In the genomic region with DNA sequence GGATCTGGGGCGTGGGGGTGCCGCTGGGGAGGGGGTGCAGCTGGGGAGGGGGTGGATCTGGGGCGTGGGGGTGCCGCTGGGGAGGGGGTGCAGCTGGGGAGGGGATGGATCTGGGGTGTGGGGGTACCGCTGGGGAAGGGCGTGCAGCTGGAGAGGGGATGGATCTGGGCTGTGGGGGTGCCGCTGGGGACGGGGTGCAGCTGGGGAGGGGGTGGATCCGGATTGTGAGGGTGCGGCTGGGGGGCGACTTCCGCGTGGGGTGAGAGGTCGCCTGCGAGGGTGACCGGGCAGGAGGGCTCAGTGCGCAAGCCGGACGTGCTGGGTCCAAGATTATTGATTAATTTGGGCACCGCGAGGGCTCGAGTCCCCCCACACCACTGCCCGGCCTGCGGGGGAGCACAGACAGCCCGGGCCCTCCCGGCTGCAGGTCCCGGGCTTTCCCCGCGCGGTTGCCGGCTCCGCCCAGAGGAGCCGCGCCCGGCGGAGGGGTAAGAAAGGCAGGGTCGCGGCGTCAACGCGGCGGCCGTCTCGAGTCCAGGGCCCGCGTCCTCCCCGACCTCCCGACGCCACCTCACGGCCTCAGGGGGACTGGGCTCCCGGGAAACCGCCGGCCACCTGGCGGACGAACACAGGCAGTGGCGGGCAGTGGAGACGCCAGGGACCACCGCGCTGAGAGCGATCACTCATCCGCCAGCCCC, we compare ENCODE assay signal across 8 cellular contexts. TPM values are rescaled to one million over a fixed set of nuclear protein-coding genes. Genes with fewer than 3 reads are reported as not detected.
A peak's percentile ranks its signal among the peaks of the same experiment; 100 is the strongest.
DNase-seq lines count a peak whose midpoint lies in the region; ATAC-seq and TF ChIP-seq lines count a peak whose summit lies in the region.

No MANE protein-coding gene starts in this region.

- no peak for TF ChIP-seq POLR2A in uterus (IDR thresholded peaks at IDR 0.05)

- no peaks in the 10 kb centered on the region for H3K9me3 ChIP-seq in HAP-1
- no peaks in the 10 kb centered on the region for H3K9me3 ChIP-seq in mucosa of rectum (ENCODE audit: control insufficient read depth in 2 of 2, low read length in 2 of 2)
- no peaks in the 10 kb centered on the region for H3K9me3 ChIP-seq in uterus

- intact Hi-C loops in uterus (cut with DNase I; ENCODE audit: low total_unique reads): no loop called here

- H3K4me1 ChIP-seq in HAP-1 (peaks cover 4% of the 10 kb centered on the region), mucosa of rectum (ENCODE audit: control insufficient read depth in 2 of 2, insufficient read depth in 2 of 2, low read length in 2 of 2) (peaks cover 16 to 21% of the 10 kb centered on the region in 2 donors), uterus (peaks cover 0 to 5% of the 10 kb centered on the region in 2 donors)

- no peaks in the 10 kb centered on the region for H3K27me3 ChIP-seq in HAP-1 (ENCODE audit: low read depth)
- H3K27me3 ChIP-seq in mucosa of rectum (ENCODE audit: control insufficient read depth in 2 of 2, insufficient read depth in 2 of 2, low read length in 2 of 2): no peaks in the 10 kb centered on the region
- H3K27me3 ChIP-seq in uterus: no peaks in the 10 kb centered on the region

- H3K27me3 Mint-ChIP-seq in T-helper 2 cell treated with Interferon-gamma antibody and Interleukin-4, amounts not matched to agents 5 μg/mL and 100 μg/mL, for 36 hours (ENCODE audit: low read depth): no peaks in the 10 kb centered on the region
- H3K27me3 Mint-ChIP-seq in effector memory CD8-positive, alpha-beta T cell: no peaks in the 10 kb centered on the region

- peak overlapping the region; percentile 43 for H3K4me3 ChIP-seq in HAP-1
- H3K4me3 ChIP-seq in mucosa of rectum (ENCODE audit: low read length in 2 of 2): peak overlapping the region; percentile 67 to 74
- peak overlapping the region; percentile 63 to 76 for H3K4me3 ChIP-seq in uterus

- in situ Hi-C loops in HAP-1 (cut with MboI; ENCODE audit: low sequenced_read_pairs): no loop called here
- in situ Hi-C loops in SK-MEL-5 (cut with HindIII; ENCODE audit: low pct_unique_long_range_greater_than_20kb, low sequenced_read_pairs): no loop called here

- H3K36me3 ChIP-seq in HAP-1 (replicated peaks) (peaks cover 22% of the 10 kb centered on the region), mucosa of rectum (ENCODE audit: control insufficient read depth in 2 of 2, insufficient read depth in 2 of 2, low read length in 2 of 2) (peaks cover 7 to 17% of the 10 kb centered on the region in 2 donors), uterus (no peaks in the 10 kb centered on the region)

- H3K36me3 Mint-ChIP-seq in T-helper 2 cell treated with Interferon-gamma antibody and Interleukin-4, amounts not matched to agents 5 μg/mL and 100 μg/mL, for 36 hours (ENCODE audit: low read depth): peaks cover 17% of the 10 kb centered on the region
- peaks cover 21% of the 10 kb centered on the region for H3K36me3 Mint-ChIP-seq in effector memory CD8-positive, alpha-beta T cell (ENCODE audit: insufficient read depth)

- peak overlapping the region; percentile 41 for H3K27ac Mint-ChIP-seq in T-helper 2 cell treated with Interferon-gamma antibody and Interleukin-4, amounts not matched to agents 5 μg/mL and 100 μg/mL, for 36 hours
- peak overlapping the region in 1 of 2 donors; percentile 78 for H3K27ac Mint-ChIP-seq in effector memory CD8-positive, alpha-beta T cell

- H3K9ac ChIP-seq in mucosa of rectum (ENCODE audit: low read depth in 1 of 2, low read length in 2 of 2): peak overlapping the region; percentile 75 to 78

- H3K27ac ChIP-seq in mucosa of rectum (ENCODE audit: low read depth in 2 of 2, low read length in 2 of 2) (peak overlapping the region; percentile 89 to 93), uterus (peak overlapping the region; percentile 86 to 87)

- no peaks in the 10 kb centered on the region for H3K9me3 Mint-ChIP-seq in T-helper 2 cell treated with Interferon-gamma antibody and Interleukin-4, amounts not matched to agents 5 μg/mL and 100 μg/mL, for 36 hours
- H3K9me3 Mint-ChIP-seq in effector memory CD8-positive, alpha-beta T cell: no peaks in the 10 kb centered on the region

- TF ChIP-seq CTCF in LNCAP (IDR thresholded peaks at IDR 0.05): peak; percentile 29
- peak; percentile 18 to 75 (median 52) for TF ChIP-seq CTCF in uterus (IDR thresholded peaks at IDR 0.05)

- DNase-seq in T-helper 2 cell treated with Interferon-gamma antibody and Interleukin-4, amounts not matched to agents 5 μg/mL and 100 μg/mL, for 36 hours (ENCODE audit: low spot score): no peak
- DNase-seq in T-helper 2 cell (no peak), HAP-1 (ENCODE audit: low spot score in 2 of 2) (peak; percentile 89 to 95), SK-MEL-5 (ENCODE audit: low read depth, low spot score) (peak; percentile 64), uterus (peak; percentile 42 to 65)
- peak in 2 of 3 experiments; percentile 48 to 52 for DNase-seq in effector memory CD8-positive, alpha-beta T cell

- H3K4me1 Mint-ChIP-seq in T-helper 2 cell treated with Interferon-gamma antibody and Interleukin-4, amounts not matched to agents 5 μg/mL and 100 μg/mL, for 36 hours (ENCODE audit: low read depth): peaks cover 16% of the 10 kb centered on the region
- H3K4me1 Mint-ChIP-seq in effector memory CD8-positive, alpha-beta T cell (ENCODE audit: low read depth in 2 of 2): peaks cover 8 to 11% of the 10 kb centered on the region in 2 donors

- peak overlapping the region; percentile 67 for H3K4me3 Mint-ChIP-seq in T-helper 2 cell treated with Interferon-gamma antibody and Interleukin-4, amounts not matched to agents 5 μg/mL and 100 μg/mL, for 36 hours
- peak overlapping the region; percentile 86 for H3K4me3 Mint-ChIP-seq in effector memory CD8-positive, alpha-beta T cell

- peak; percentile 55 for ATAC-seq in effector memory CD8-positive, alpha-beta T cell (replicated peaks)

RNA-seq across cellular contexts. Expression of gene MRPL41, which starts 0.6 kb away (rescaled TPM):
- 83.9 and 95.9 TPM in 2 replicates for total RNA-seq in SK-MEL-5 (2014; rRNA removed; shearing (Covaris generic))
- 80.7 and 98.5 TPM in 2 replicates for polyA plus RNA-seq in SK-MEL-5 (2015; cell fraction: cytosol; rRNA removed)
- 16.5 and 18.0 TPM in 2 replicates for polyA plus RNA-seq in SK-MEL-5 (2015; cell fraction: nucleus; rRNA removed)
- 10 to 100 TPM in 3 of 4 donors, 1 to 10 TPM in 1; 8.6 to 47.9 (median 30.5) TPM for total RNA-seq in uterus

RNA-seq across cellular contexts. Expression of gene PNPLA7, which starts 0.9 kb away (rescaled TPM):
- 0.29 and 0.37 TPM in 2 replicates for total RNA-seq in SK-MEL-5 (2014; rRNA removed; shearing (Covaris generic))
- 0.61 and 0.68 TPM in 2 replicates for polyA plus RNA-seq in SK-MEL-5 (2015; cell fraction: cytosol; rRNA removed)
- polyA plus RNA-seq in SK-MEL-5 (2015; cell fraction: nucleus; rRNA removed): 12.8 and 13.7 TPM in 2 replicates
- total RNA-seq in uterus: 10 to 100 TPM in 1 of 4 donors, 1 to 10 TPM in 2, under 1 TPM in 1; 0.26 to 25.7 (median 3.4) TPM

RNA-seq across cellular contexts. Expression of gene DPH7, which starts 27.6 kb away (rescaled TPM):
- total RNA-seq in SK-MEL-5 (2014; rRNA removed; shearing (Covaris generic)): 23.8 and 25.2 TPM in 2 replicates
- 25.5 and 28.8 TPM in 2 replicates for polyA plus RNA-seq in SK-MEL-5 (2015; cell fraction: cytosol; rRNA removed)
- polyA plus RNA-seq in SK-MEL-5 (2015; cell fraction: nucleus; rRNA removed): 341 and 359 TPM in 2 replicates
- 10 to 100 TPM; 31.3 to 42.4 (median 38.4) TPM for total RNA-seq in uterus

RNA-seq across cellular contexts. Expression of gene ZMYND19, which starts 39.2 kb away (rescaled TPM):
- 28.3 and 31.6 TPM in 2 replicates for total RNA-seq in SK-MEL-5 (2014; rRNA removed; shearing (Covaris generic))
- 35.8 and 38.5 TPM in 2 replicates for polyA plus RNA-seq in SK-MEL-5 (2015; cell fraction: cytosol; rRNA removed)
- 91.2 and 117 TPM in 2 replicates for polyA plus RNA-seq in SK-MEL-5 (2015; cell fraction: nucleus; rRNA removed)
- total RNA-seq in uterus: 10 to 100 TPM; 14.7 to 26.4 (median 16.3) TPM

RNA-seq across cellular contexts. Expression of gene ARRDC1, which starts 54.4 kb away (rescaled TPM):
- 24.4 and 28.2 TPM in 2 replicates for total RNA-seq in SK-MEL-5 (2014; rRNA removed; shearing (Covaris generic))
- 27.9 and 30.8 TPM in 2 replicates for polyA plus RNA-seq in SK-MEL-5 (2015; cell fraction: cytosol; rRNA removed)
- polyA plus RNA-seq in SK-MEL-5 (2015; cell fraction: nucleus; rRNA removed): 199 and 232 TPM in 2 replicates
- total RNA-seq in uterus: 10 to 100 TPM; 10.3 to 25.1 (median 21.3) TPM

Comparison
In these comparisons a context has a peak if more than half of its experiments do, and no peak if none do; other contexts are left out.
1. DNase-seq: peak in HAP-1 (2 of 2), SK-MEL-5 (single experiment), effector memory CD8-positive, alpha-beta T cell (2 of 3) and uterus (2 of 2); none in T-helper 2 cell treated with Interferon-gamma antibody and Interleukin-4, amounts not matched to agents 5 μg/mL and 100 μg/mL, for 36 hours (single experiment) and T-helper 2 cell (0 of 5).
2. Peak in every context shown above with its lines, with median percentiles within 50 percentile points of each other: H3K4me3 ChIP-seq.